Comparison of ENCODE assay signal across 8 cellular contexts in the genomic region with DNA sequence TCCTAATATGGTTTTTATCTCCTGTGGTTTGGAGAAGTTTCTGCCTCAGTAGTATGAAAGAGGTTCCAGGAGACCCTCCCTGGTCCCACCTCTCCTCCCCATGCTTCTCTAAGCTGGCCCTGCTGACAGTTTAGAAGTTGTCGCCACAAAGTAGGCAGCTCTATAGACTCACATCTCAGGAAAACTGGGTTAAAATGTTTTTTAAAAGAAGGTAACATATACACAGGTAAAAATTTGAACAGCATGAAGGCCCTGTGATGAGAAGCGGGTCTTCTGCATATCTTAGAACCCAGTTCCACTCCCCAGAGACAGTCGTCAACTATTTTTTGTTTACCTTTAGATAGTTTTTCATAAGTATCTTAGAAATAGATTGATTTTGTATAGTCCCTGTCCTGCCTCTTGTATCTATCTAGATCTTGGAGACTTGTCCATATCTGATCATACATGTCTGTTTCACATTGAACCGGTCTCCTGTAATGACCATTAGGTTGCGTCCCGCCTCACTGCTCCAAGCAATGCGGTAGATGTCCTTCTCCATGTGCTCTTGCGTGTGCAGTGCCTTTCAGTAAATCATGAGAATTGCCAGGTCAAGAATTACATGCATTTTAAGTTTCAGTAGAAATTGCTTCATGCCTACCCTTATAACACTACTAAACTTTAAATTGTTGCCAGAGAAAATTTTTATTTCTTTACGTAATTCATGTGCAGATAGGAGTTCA. TPM values are rescaled to one million over a fixed set of nuclear protein-coding genes. Genes with fewer than 3 reads are reported as not detected.
DNase-seq lines count a peak whose midpoint lies in the region; ATAC-seq, FAIRE-seq and TF ChIP-seq lines count a peak whose summit lies in the region.

No MANE protein-coding gene starts in this region.

- no peaks in the 10 kb centered on the region for H3K36me3 ChIP-seq in sigmoid colon

- no peaks in the 10 kb centered on the region for H3K9me3 ChIP-seq in sigmoid colon

- no peak for DNase-seq in GM18507 (ENCODE audit: extremely low spot score, insufficient read length, low read depth)
- DNase-seq in fibroblast of mammary gland (ENCODE audit: low read depth) = no peak
- DNase-seq in sigmoid colon = no peak
- no peak for DNase-seq in Ammon's horn (ENCODE audit: low spot score)

- TF ChIP-seq POLR2A in sigmoid colon (IDR thresholded peaks at IDR 0.05) = no peak

- no peak for TF ChIP-seq EP300 in sigmoid colon (IDR thresholded peaks at IDR 0.05)

- H3K4me1 ChIP-seq in sigmoid colon = peaks cover 0 to 88% (median 82%) of the 10 kb centered on the region in 4 donors

- peak overlapping the region; percentile 96 to 98 (median 97) for H3K27ac ChIP-seq in sigmoid colon

- 85 to 86% methylated on average over 9 of the region's 9 CpGs for WGBS in sigmoid colon, 2 donors

- FAIRE-seq in GM18507 (lab: Jason Lieb, UNC) = peak; percentile 57

- H3K27me3 ChIP-seq in sigmoid colon = no peaks in the 10 kb centered on the region

- ATAC-seq in HG02642 (IDR thresholded peaks at IDR 0.05; ENCODE audit: poor library complexity, unreplicated experiment) (no peak), HG02763 (IDR thresholded peaks at IDR 0.05; ENCODE audit: unreplicated experiment) (no peak), GM21576 (IDR thresholded peaks at IDR 0.05; ENCODE audit: unreplicated experiment) (no peak)

- TF ChIP-seq CTCF in WI38 (IDR thresholded peaks at IDR 0.05; ENCODE audit: low read depth, low read length) (no peak), fibroblast of mammary gland (conservative IDR thresholded peaks at IDR 0.05; ENCODE audit: control insufficient read depth, insufficient read depth, low read depth, low read length) (no peak), sigmoid colon (IDR thresholded peaks at IDR 0.05) (no peak)

- intact Hi-C loops in sigmoid colon (cut with DNase I) = loop anchor here (2.0 to 10.0 kb wide), 5 partner anchors 47 to 578 kb away; a partner anchor contains a TSS

- H3K4me3 ChIP-seq in WI38 (ENCODE audit: low read depth, low read length) (peak overlapping the region; percentile 81), fibroblast of mammary gland (ENCODE audit: control insufficient read depth, low read depth, low read length) (peak overlapping the region; percentile 93), sigmoid colon (peak overlapping the region in 3 of 4 donors; percentile 64 to 83 (median 79))

RNA-seq across cellular contexts. Expression of a gene that starts 2.2 kb away (rescaled TPM):
- total RNA-seq in sigmoid colon = 10 to 100 TPM in 2 of 4 donors, 1 to 10 TPM in 2; 3.6 to 42.1 (median 7.6) TPM
- polyA plus RNA-seq in sigmoid colon = 10 to 100 TPM; 12.0 to 35.8 (median 20.9) TPM
